ENCODE assay signal across 8 cellular contexts in the genomic region with DNA sequence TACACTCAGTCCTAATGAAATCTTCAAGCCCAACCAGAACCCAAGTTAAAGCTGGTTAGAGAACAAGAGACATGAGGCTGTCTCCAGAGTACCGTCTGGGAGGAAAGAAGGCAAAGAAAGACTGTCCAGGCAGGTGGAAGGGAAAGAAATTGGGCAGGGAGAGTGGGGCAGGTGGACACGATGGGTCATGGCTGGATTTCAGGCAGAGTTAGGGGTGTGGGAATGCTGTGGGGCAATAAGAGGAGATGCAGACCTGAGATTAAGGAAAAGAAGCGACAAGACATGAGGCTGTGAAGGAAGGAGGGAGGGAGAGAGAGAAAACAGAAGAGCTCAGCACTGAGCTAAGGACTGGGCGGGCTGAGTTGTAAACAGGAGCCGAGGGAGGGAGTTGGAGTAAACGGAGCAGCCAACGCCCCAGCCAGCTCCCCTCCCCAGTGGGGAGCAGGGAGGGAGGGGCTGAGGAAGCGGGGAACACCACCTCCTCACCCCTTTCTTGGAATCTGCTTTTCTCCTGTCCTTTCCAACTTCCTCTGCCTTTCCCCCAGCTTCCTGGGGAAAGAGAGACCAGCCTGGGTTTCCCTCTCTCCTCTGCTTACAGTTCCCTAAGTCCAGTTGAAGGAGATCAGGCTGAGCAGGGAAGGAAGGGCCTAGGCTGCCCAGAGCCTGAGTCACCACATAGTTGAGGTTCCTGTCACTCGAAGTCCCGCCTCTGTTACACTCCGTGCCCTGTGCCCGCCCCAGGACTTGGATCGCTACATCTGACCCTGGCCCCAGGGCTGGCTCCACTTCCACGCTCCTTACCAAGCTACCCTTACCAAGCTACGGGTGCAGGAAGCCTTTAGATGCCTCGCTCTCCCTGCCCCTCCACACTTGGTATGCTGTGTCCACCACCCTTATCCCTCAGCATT. TPM values are rescaled to one million over a fixed set of nuclear protein-coding genes. Genes with fewer than 3 reads are reported as not detected.
A peak's percentile ranks its signal among the peaks of the same experiment; 100 is the strongest.
DNase-seq lines count a peak whose midpoint lies in the region; ATAC-seq, FAIRE-seq and TF ChIP-seq lines count a peak whose summit lies in the region.

No MANE protein-coding gene starts in this region.

- no peaks in the 10 kb centered on the region for H3K36me3 ChIP-seq in kidney epithelial cell (ENCODE audit: control insufficient read depth, insufficient read depth, low read length)

- peak overlapping the region; percentile 86 for H3K4me3 Mint-ChIP-seq in HFFc6
- peak overlapping the region; percentile 29 for H3K4me3 Mint-ChIP-seq in stimulated activated memory B cell treated with anti-CD40 and anti-IgM and Interleukin-4, amounts not matched to agents 10 μg/mL and 1 μg/mL and 100 μg/mL, for 72 hours

- peaks cover 71% of the 10 kb centered on the region for H3K4me1 Mint-ChIP-seq in HFFc6 (ENCODE audit: low read depth)
- peaks cover 89% of the 10 kb centered on the region for H3K4me1 Mint-ChIP-seq in stimulated activated memory B cell treated with anti-CD40 and anti-IgM and Interleukin-4, amounts not matched to agents 10 μg/mL and 1 μg/mL and 100 μg/mL, for 72 hours

- DNase-seq in A549 (ENCODE audit: low read depth in 1 of 2, low spot score in 1 of 2) (peak; percentile 93 to 95), HFFc6 (peak; percentile 97), T-helper 1 cell (peak; percentile 48 to 77 (median 65)), cardiac fibroblast (ENCODE audit: low read depth in 2 of 2) (peak; percentile 95 to 98), kidney epithelial cell (ENCODE audit: low read depth) (peak; percentile 92), NCI-H1048 (lab: John Stamatoyannopoulos, UW) (no peak)

- TF ChIP-seq EP300 in A549 (IDR thresholded peaks at IDR 0.05): 0 out of 5 replicates have a peak, but pooled peaks of 1 of the 2 experiments have one; percentile 28

- peaks cover 7% of the 10 kb centered on the region for H3K36me3 Mint-ChIP-seq in HFFc6 (ENCODE audit: low read depth)
- H3K36me3 Mint-ChIP-seq in stimulated activated memory B cell treated with anti-CD40 and anti-IgM and Interleukin-4, amounts not matched to agents 10 μg/mL and 1 μg/mL and 100 μg/mL, for 72 hours: no peaks in the 10 kb centered on the region

- peak overlapping the region; percentile 86 for H3K4me2 ChIP-seq in A549

- peak in 1 of 2 experiments; percentile 4; a peak in 1 of 5 replicates for TF ChIP-seq RAD21 in A549 (conservative IDR thresholded peaks at IDR 0.05 in 1 of 2, IDR thresholded peaks at IDR 0.05 in 1 of 2)

- no peak for FAIRE-seq in A549 (lab: Jason Lieb, UNC)

- WGBS in A549 (ENCODE audit: missing lambda C conversion rate): 2% methylated on average over 16 of the region's 16 CpGs

- no peaks in the 10 kb centered on the region for H3K9me3 Mint-ChIP-seq in HFFc6
- H3K9me3 Mint-ChIP-seq in stimulated activated memory B cell treated with anti-CD40 and anti-IgM and Interleukin-4, amounts not matched to agents 10 μg/mL and 1 μg/mL and 100 μg/mL, for 72 hours: no peaks in the 10 kb centered on the region

- TF ChIP-seq POLR2A in A549 (IDR thresholded peaks at IDR 0.05; ENCODE audit: low read length): no peak

- H3K27ac ChIP-seq in A549: peak overlapping the region; percentile 90 to 94

- CTCF ChIA-PET in A549 (lab: Yijun Ruan, JAX): interaction anchor here (0.8 to 12.6 kb wide), 16 partner anchors 7 to 186 kb away, joined by 3 to 296 read pairs (median 4); partner anchors contain the start of genes AHNAK, SCGB1A1 and TUT1

- peak overlapping the region; percentile 98 for H3K27ac Mint-ChIP-seq in HFFc6
- peak overlapping the region; percentile 96 for H3K27ac Mint-ChIP-seq in stimulated activated memory B cell treated with anti-CD40 and anti-IgM and Interleukin-4, amounts not matched to agents 10 μg/mL and 1 μg/mL and 100 μg/mL, for 72 hours

- no peaks in the 10 kb centered on the region for H3K9me3 ChIP-seq in A549

- POLR2A ChIA-PET in A549 (lab: Yijun Ruan, JAX): interaction anchor here (0.7 to 4.1 kb wide), 8 partner anchors 10 to 201 kb away, joined by 3 to 31 read pairs (median 6); partner anchors contain the start of genes EEF1G, HNRNPUL2, TUT1 and ZBTB3

- ATAC-seq in A549 (peak; percentile 77 to 86), HG03159 (IDR thresholded peaks at IDR 0.05; ENCODE audit: unreplicated experiment) (no peak)
- no peak for ATAC-seq in stimulated activated memory B cell treated with anti-CD40 and anti-IgM and Interleukin-4, amounts not matched to agents 10 μg/mL and 1 μg/mL and 100 μg/mL, for 72 hours

- peaks cover 10% of the 10 kb centered on the region for H3K27me3 Mint-ChIP-seq in HFFc6 (ENCODE audit: insufficient read depth)
- no peaks in the 10 kb centered on the region for H3K27me3 Mint-ChIP-seq in stimulated activated memory B cell treated with anti-CD40 and anti-IgM and Interleukin-4, amounts not matched to agents 10 μg/mL and 1 μg/mL and 100 μg/mL, for 72 hours

- peaks cover 83% of the 10 kb centered on the region for H3K4me1 ChIP-seq in A549

- TF ChIP-seq CTCF in A549 (IDR thresholded peaks at IDR 0.05) (no peak), HFFc6 (IDR thresholded peaks at IDR 0.05) (no peak), cardiac fibroblast (IDR thresholded peaks at IDR 0.05; ENCODE audit: low read depth, low read length) (no peak), kidney epithelial cell (IDR thresholded peaks at IDR 0.05; ENCODE audit: insufficient read depth, low read length, poor library complexity, severe bottlenecking) (no peak)

- peak overlapping the region; percentile 22; the same call in 2 of the 3 replicates for H3K4me3 ChIP-seq in A549
- peak overlapping the region; percentile 19 to 34 for H3K4me3 ChIP-seq in cardiac fibroblast (replicated peaks in 1 of 2; ENCODE audit: low read depth in 2 of 2, low read length in 2 of 2)
- peak overlapping the region; percentile 17 for H3K4me3 ChIP-seq in kidney epithelial cell (ENCODE audit: low read depth, low read length)

- H3K27me3 ChIP-seq in kidney epithelial cell (ENCODE audit: control insufficient read depth, insufficient read depth, low read length): no peaks in the 10 kb centered on the region

TF ChIP-seq in A549, 52 proteins besides CTCF, POLR2A, EP300 and RAD21 (continues in another document):
- peak; percentile 36 for TF ChIP-seq GATA3 (IDR thresholded peaks at IDR 0.05; ENCODE audit: borderline replicate concordance)

RNA-seq across cellular contexts. Expression of gene AHNAK, which starts 6.6 kb away (rescaled TPM):
- polyA plus RNA-seq in A549 (2011; rRNA removed) (82.0 and 98.0 TPM in 2 replicates), A549 (2017; fragmentation: RNase III; extraction: RNeasy Plus Mini Kit Qiagen cat#74134 plus additional on column Dnase treatment) (41.5 to 62.9 TPM (median 43.3 TPM) in 3 replicates)
- polyA plus RNA-seq in A549 (2012; cell fraction: cytosol; rRNA removed): 26.1 and 27.2 TPM in 2 replicates
- 55.0 and 96.0 TPM in 2 replicates for polyA plus RNA-seq in A549 (2012; cell fraction: nucleus; rRNA removed)
- 179 and 182 TPM in 2 replicates for polyA minus RNA-seq in A549 (2011; rRNA and poly(A)+ RNA removed)
- total RNA-seq in HFFc6 (2021; fragmentation: NEBNext Ultra II Directional; extraction: Animal tissue kit (Norgen Biotek cat#: 25700)): 100 to 1,000 TPM; 426 to 589 (median 452) TPM
- total RNA-seq in kidney epithelial cell: 224 and 226 TPM in 2 replicates

RNA-seq across cellular contexts. Expression of gene EEF1G, which starts 20.5 kb away (rescaled TPM):
- polyA plus RNA-seq in A549 (2011; rRNA removed): 1,728 and 1,795 TPM in 2 replicates
- polyA plus RNA-seq in A549 (2012; cell fraction: cytosol; rRNA removed): 1,512 and 1,621 TPM in 2 replicates
- polyA plus RNA-seq in A549 (2012; cell fraction: nucleus; rRNA removed): 865 and 1,060 TPM in 2 replicates
- 1,570 to 1,588 TPM (median 1,580 TPM) in 3 replicates for polyA plus RNA-seq in A549 (2017; fragmentation: RNase III; extraction: RNeasy Plus Mini Kit Qiagen cat#74134 plus additional on column Dnase treatment)
- polyA minus RNA-seq in A549 (2011; rRNA and poly(A)+ RNA removed): 1,998 and 2,695 TPM in 2 replicates
- 1,000 to 10,000 TPM; 1,302 to 1,474 (median 1,327) TPM for total RNA-seq in HFFc6 (2021; fragmentation: NEBNext Ultra II Directional; extraction: Animal tissue kit (Norgen Biotek cat#: 25700))
- total RNA-seq in kidney epithelial cell: 2,411 and 2,583 TPM in 2 replicates

RNA-seq across cellular contexts. Expression of gene TUT1, which starts 38.1 kb away (rescaled TPM):
- polyA plus RNA-seq in A549 (2011; rRNA removed) (12.9 and 15.5 TPM in 2 replicates), A549 (2017; fragmentation: RNase III; extraction: RNeasy Plus Mini Kit Qiagen cat#74134 plus additional on column Dnase treatment) (9.9 to 11.7 TPM (median 11.1 TPM) in 3 replicates)
- polyA plus RNA-seq in A549 (2012; cell fraction: cytosol; rRNA removed): 8.9 and 9.9 TPM in 2 replicates
- polyA plus RNA-seq in A549 (2012; cell fraction: nucleus; rRNA removed): 30.4 and 31.6 TPM in 2 replicates
- polyA minus RNA-seq in A549 (2011; rRNA and poly(A)+ RNA removed): 9.4 and 11.7 TPM in 2 replicates
- 10 to 100 TPM; 14.6 to 18.0 (median 16.9) TPM for total RNA-seq in HFFc6 (2021; fragmentation: NEBNext Ultra II Directional; extraction: Animal tissue kit (Norgen Biotek cat#: 25700))
- total RNA-seq in kidney epithelial cell: 15.0 and 15.2 TPM in 2 replicates

RNA-seq across cellular contexts. Expression of gene MTA2, which starts 48.5 kb away (rescaled TPM):
- 21.8 and 44.3 TPM in 2 replicates for polyA plus RNA-seq in A549 (2011; rRNA removed)
- 12.5 and 16.1 TPM in 2 replicates for polyA plus RNA-seq in A549 (2012; cell fraction: cytosol; rRNA removed)
- polyA plus RNA-seq in A549 (2012; cell fraction: nucleus; rRNA removed): 25.7 and 48.5 TPM in 2 replicates
- 79.3 to 85.0 TPM (median 84.5 TPM) in 3 replicates for polyA plus RNA-seq in A549 (2017; fragmentation: RNase III; extraction: RNeasy Plus Mini Kit Qiagen cat#74134 plus additional on column Dnase treatment)
- polyA minus RNA-seq in A549 (2011; rRNA and poly(A)+ RNA removed): 74.7 and 80.5 TPM in 2 replicates
- total RNA-seq in HFFc6 (2021; fragmentation: NEBNext Ultra II Directional; extraction: Animal tissue kit (Norgen Biotek cat#: 25700)): 100 to 1,000 TPM in 2 of 6 experiments, 10 to 100 TPM in 4; 89.6 to 106 (median 95.8) TPM
- 136 and 137 TPM in 2 replicates for total RNA-seq in kidney epithelial cell

RNA-seq across cellular contexts. Expression of gene EML3, which starts 59.4 kb away (rescaled TPM):
- polyA plus RNA-seq in A549 (2011; rRNA removed): 15.2 and 19.7 TPM in 2 replicates
- polyA plus RNA-seq in A549 (2012; cell fraction: cytosol; rRNA removed): 16.7 and 22.6 TPM in 2 replicates
- 124 and 129 TPM in 2 replicates for polyA plus RNA-seq in A549 (2012; cell fraction: nucleus; rRNA removed)
- 21.4 to 28.0 TPM (median 27.2 TPM) in 3 replicates for polyA plus RNA-seq in A549 (2017; fragmentation: RNase III; extraction: RNeasy Plus Mini Kit Qiagen cat#74134 plus additional on column Dnase treatment)
- 15.4 and 16.7 TPM in 2 replicates for polyA minus RNA-seq in A549 (2011; rRNA and poly(A)+ RNA removed)
- total RNA-seq in HFFc6 (2021; fragmentation: NEBNext Ultra II Directional; extraction: Animal tissue kit (Norgen Biotek cat#: 25700)): 10 to 100 TPM; 32.5 to 39.6 (median 36.4) TPM
- total RNA-seq in kidney epithelial cell: 20.9 and 21.1 TPM in 2 replicates

Comparison
In these comparisons a context has a peak if more than half of its experiments do, and no peak if none do; other contexts are left out.
1. ATAC-seq: peak in A549 (2 of 2); none in stimulated activated memory B cell treated with anti-CD40 and anti-IgM and Interleukin-4, amounts not matched to agents 10 μg/mL and 1 μg/mL and 100 μg/mL, for 72 hours (single experiment) and HG03159 (single experiment).
2. Peak in every context shown above with its lines, with median percentiles within 50 percentile points of each other: H3K4me3 ChIP-seq.